23 cellular contexts compared by ENCODE assay signal in the genomic region with DNA sequence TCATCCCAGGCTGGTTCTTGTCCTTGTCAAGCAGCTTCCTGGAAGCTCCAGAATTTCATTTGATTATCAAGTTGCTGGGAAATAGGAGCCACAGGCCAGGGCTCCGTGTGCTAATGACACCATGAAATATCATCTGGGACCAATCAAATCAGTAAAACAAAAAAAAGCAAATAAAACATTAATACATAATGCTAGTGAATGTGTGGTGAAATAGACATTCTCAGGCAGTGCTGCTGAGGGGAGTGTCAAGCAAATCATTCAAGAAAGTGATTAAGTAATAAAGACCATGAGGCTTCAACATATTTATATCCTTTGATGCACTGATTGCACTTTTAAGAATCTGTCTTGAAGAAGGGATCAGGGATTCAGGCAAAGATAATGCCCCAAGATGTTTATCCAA.
DNase-seq lines count a peak whose midpoint lies in the region; ATAC-seq, FAIRE-seq and TF ChIP-seq lines count a peak whose summit lies in the region.
"Had no signal": no experiment of that assay in that cellular context is flagged by ENCODE, and none has a peak within 500 bp of the region (broad histone marks: within the 10 kb centered on the region; RNA-seq: fewer than 3 reads in every experiment).

No MANE protein-coding gene starts in this region.

- RAD21 ChIA-PET in GM12878 (lab: Charles Lee; ENCODE audit: unreplicated experiment), result no interaction called here

- H3K4ac ChIP-seq in H1 (replicated peaks; ENCODE audit: insufficient read length, low read depth, low read length), result no peak overlapping the region

- H2AFZ ChIP-seq in HepG2 (ENCODE audit: low read length), result no peak overlapping the region
- H2AFZ ChIP-seq in GM12878 (ENCODE audit: control insufficient read depth, low read depth, low read length), result no peak overlapping the region
- no peak overlapping the region for H2AFZ ChIP-seq in H1 (ENCODE audit: low read length)

- BruUV-seq in HepG2 (replicated peaks; lab: Mats Ljungman, UMichigan), result no TSS peak
- BruUV-seq in GM12878 (replicated peaks; lab: Mats Ljungman, UMichigan), result no TSS peak

- H3K56ac ChIP-seq in H1 (replicated peaks; ENCODE audit: insufficient read length, low read depth, low read length), result no peak overlapping the region

- CTCF ChIA-PET in HepG2 (lab: Yijun Ruan, JAX; ENCODE audit: low intra/inter-chr PET ratio, low total read pairs) (no interaction called here), HEK293T (lab: Yijun Ruan, JAX) (no interaction called here), GM12878 (lab: Yijun Ruan, JAX) (no interaction called here), H1 (lab: Charles Lee; ENCODE audit: partially characterized antibody) (interaction anchor here (0.6 kb wide), 2 partner anchors 27 to 63 kb away, joined by 3 read pairs; no protein-coding TSS in a partner anchor)

- no peak for TF ChIP-seq EP300 in HepG2 (IDR thresholded peaks at IDR 0.05; ENCODE audit: low read depth in 2 of 2, low read length in 2 of 2)
- TF ChIP-seq EP300 in HepG2 (CRISPR knock-in tag; IDR thresholded peaks at IDR 0.05; ENCODE audit: borderline replicate concordance), result no peak
- TF ChIP-seq EP300 in GM12878 (IDR thresholded peaks at IDR 0.05; ENCODE audit: borderline replicate concordance in 1 of 2, control insufficient read depth in 1 of 2, low read depth in 2 of 2, low read length in 2 of 2), result no peak
- no peak for TF ChIP-seq EP300 in H1 (IDR thresholded peaks at IDR 0.05; ENCODE audit: borderline replicate concordance in 1 of 2, low read depth in 2 of 2, low read length in 2 of 2)

- SMC1A ChIA-PET in GM12878 (lab: Charles Lee; ENCODE audit: uncharacterized antibody, unreplicated experiment), result no interaction called here

- H3K14ac ChIP-seq in H1 (ENCODE audit: insufficient read length), result no peak overlapping the region

- H2BK120ac ChIP-seq in H1 (replicated peaks; ENCODE audit: low read depth, low read length), result no peak overlapping the region

- H3K79me2 ChIP-seq in HepG2 (ENCODE audit: insufficient read depth, low read length) (no peaks in the 10 kb centered on the region), GM12878 (ENCODE audit: control insufficient read depth, insufficient read depth, low read length) (no peaks in the 10 kb centered on the region), H1 (ENCODE audit: control insufficient read depth in 1 of 2, insufficient read depth in 2 of 2, low read length in 2 of 2) (no peaks in the 10 kb centered on the region)

- H2BK20ac ChIP-seq in H1 (ENCODE audit: low read length), result no peak overlapping the region

- H3K18ac ChIP-seq in H1 (ENCODE audit: extremely low read depth, low read length), result no peak overlapping the region

- no peak overlapping the region for H3K23ac ChIP-seq in H1 (ENCODE audit: insufficient read length)

- H2AK5ac ChIP-seq in H1 (ENCODE audit: low read depth, low read length), result no peak overlapping the region

- 6% methylated on average over 1 of the region's 1 CpG for WGBS in HepG2 (ENCODE audit: low lambda C conversion rate)
- WGBS in right lobe of liver (ENCODE audit: insufficient coverage, low coverage, low lambda C conversion rate, missing lambda C conversion rate), result 20% methylated on average over 1 of the region's 1 CpG
- WGBS in GM12878 (ENCODE audit: insufficient coverage, insufficient replicate concordance, low lambda C conversion rate, missing lambda C conversion rate), result 0% methylated on average over 1 of the region's 1 CpG
- WGBS in H1 (ENCODE audit: extremely low coverage in 1 of 2, insufficient coverage in 1 of 2, insufficient read length in 1 of 2, insufficient replicate concordance in 2 of 2, low coverage in 1 of 2, low lambda C conversion rate in 2 of 2, missing lambda C conversion rate in 1 of 2), 2 experiments, result 67% methylated on average over 1 of the region's 1 CpG; no CpG with 5 or more reads in 1 of the 2 experiments
- 30 to 39% methylated on average over 1 of the region's 1 CpG for WGBS in aorta, 2 donors

- intact Hi-C loops in HepG2 (cut with micrococcal nuclease; ENCODE audit: unreplicated experiment) (no loop called here), right lobe of liver (cut with DNase I) (no loop called here), GM12878 (cut with micrococcal nuclease; ENCODE audit: unreplicated experiment) (no loop called here), aorta (cut with DNase I) (no loop called here)

- H3K4me3 ChIP-seq in HepG2 (replicated peaks in 1 of 3; ENCODE audit: insufficient read depth in 1 of 3, low read depth in 2 of 3, low read length in 3 of 3) (no peak overlapping the region), right lobe of liver (no peak overlapping the region), GM12878 (no peak overlapping the region), H1 (ENCODE audit: extremely low read depth in 1 of 4, insufficient read depth in 2 of 4, low read depth in 3 of 4, low read length in 4 of 4) (no peak overlapping the region), aorta (ENCODE audit: low read length in 2 of 2) (no peak overlapping the region), H7 (ENCODE audit: insufficient read depth, low read depth, low read length) (no peak overlapping the region)
- H3K4me3 ChIP-seq: A549; BLaER1 treated with 17β-estradiol and CSF1 and Interleukin-3, amounts not matched to agents 10 nM and 100 nM had no signal

- TF ChIP-seq RAD21 in HepG2 (CRISPR knock-in tag; IDR thresholded peaks at IDR 0.05) (no peak), GM12878 (IDR thresholded peaks at IDR 0.05; ENCODE audit: insufficient read depth, low read depth, low read length) (no peak), H1 (IDR thresholded peaks at IDR 0.05 in 1 of 2, conservative IDR thresholded peaks at IDR 0.05 in 1 of 2; ENCODE audit: low read depth in 2 of 2, low read length in 2 of 2) (no peak)

- TF ChIP-seq POLR2A in HepG2 (IDR thresholded peaks at IDR 0.05; ENCODE audit: insufficient read depth in 1 of 2, low read depth in 2 of 2, low read length in 2 of 2) (no peak), right lobe of liver (IDR thresholded peaks at IDR 0.05) (no peak), GM12878 (IDR thresholded peaks at IDR 0.05; ENCODE audit: low read depth, low read length) (no peak), H1 (IDR thresholded peaks at IDR 0.05; ENCODE audit: control extremely low read depth in 1 of 2, low read depth in 2 of 2, low read length in 2 of 2) (no peak)

- no peak for ATAC-seq in HepG2
- ATAC-seq in right lobe of liver, result no peak
- ATAC-seq in GM12878, result no peak
- ATAC-seq in aorta (ENCODE audit: low FRiP score), result no peak
- no peak for ATAC-seq in GM21447 (IDR thresholded peaks at IDR 0.05; ENCODE audit: unreplicated experiment)
- ATAC-seq: A549; CD8-positive, alpha-beta T cell had no signal

- H4K91ac ChIP-seq in H1 (replicated peaks; ENCODE audit: insufficient read length, low read length), result no peak overlapping the region

- POLR2A ChIA-PET in HepG2 (lab: Yijun Ruan, JAX) (no interaction called here), HEK293T (lab: Yijun Ruan, JAX) (no interaction called here), GM12878 (lab: Charles Lee) (no interaction called here), H1 (lab: Charles Lee; ENCODE audit: partially characterized antibody) (no interaction called here)

- TF ChIP-seq CTCF in HepG2 (CRISPR knock-in tag; IDR thresholded peaks at IDR 0.05) (no peak), right lobe of liver (IDR thresholded peaks at IDR 0.05) (no peak), GM12878 (IDR thresholded peaks at IDR 0.05 in 2 of 3, conservative IDR thresholded peaks at IDR 0.05 in 1 of 3; ENCODE audit: control insufficient read depth in 2 of 3, extremely low read depth in 1 of 3, insufficient read depth in 1 of 3, low read depth in 3 of 3, low read length in 3 of 3) (no peak), H1 (IDR thresholded peaks at IDR 0.05; ENCODE audit: control extremely low read depth in 1 of 3, insufficient read depth in 1 of 3, low read depth in 1 of 3, low read length in 3 of 3) (no peak)

- H3K27me3 ChIP-seq in HepG2 (ENCODE audit: control insufficient read depth in 1 of 2, insufficient read depth in 2 of 2, low read length in 2 of 2) (no peaks in the 10 kb centered on the region), right lobe of liver (no peaks in the 10 kb centered on the region), GM12878 (replicated peaks in 1 of 2; ENCODE audit: control insufficient read depth in 2 of 2, insufficient read depth in 2 of 2, low read length in 1 of 2) (no peaks in the 10 kb centered on the region; a peak in 2 of 4 replicates), H1 (replicated peaks in 1 of 4; ENCODE audit: control insufficient read depth in 3 of 4, extremely low read depth in 1 of 4, insufficient read depth in 3 of 4, low read length in 3 of 4) (no peaks in the 10 kb centered on the region), aorta (ENCODE audit: control insufficient read depth in 1 of 2, insufficient read depth in 2 of 2, low read length in 1 of 2) (no peaks in the 10 kb centered on the region), H7 (ENCODE audit: control insufficient read depth, insufficient read depth, low read length) (no peaks in the 10 kb centered on the region)
- H3K27me3 ChIP-seq: BLaER1 treated with 17β-estradiol and CSF1 and Interleukin-3, amounts not matched to agents 10 nM and 100 nM had no signal

- H3K4me2 ChIP-seq in HepG2 (ENCODE audit: low read depth, low read length) (no peak overlapping the region), GM12878 (ENCODE audit: control insufficient read depth, insufficient read depth) (no peak overlapping the region), H1 (ENCODE audit: insufficient read depth in 1 of 2, low read depth in 2 of 2, low read length in 2 of 2) (no peak overlapping the region)
- H3K4me2 ChIP-seq: A549; BLaER1 treated with 17β-estradiol and CSF1 and Interleukin-3, amounts not matched to agents 10 nM and 100 nM had no signal

- DNase-seq in HepG2 (ENCODE audit: low spot score), result no peak
- no peak for DNase-seq in right lobe of liver
- no peak for DNase-seq in HEK293T (ENCODE audit: extremely low spot score)
- no peak for DNase-seq in GM12878 (ENCODE audit: low read depth, low spot score)
- DNase-seq in H1 (ENCODE audit: low read depth in 1 of 2, low spot score in 2 of 2), result no peak
- no peak for DNase-seq in aorta
- no peak for DNase-seq in H7
- DNase-seq: AML-193; Caco-2; Calu3; CD4-positive, alpha-beta T cell; CD8-positive, alpha-beta T cell; DMS79 treated with DMSO at 0.1 percent for 48 hours; GF-D8 had no signal

- no peaks in the 10 kb centered on the region for H4K20me1 ChIP-seq in HepG2 (ENCODE audit: insufficient read depth, low read length)
- H4K20me1 ChIP-seq in GM12878 (ENCODE audit: control insufficient read depth, insufficient read depth), result no peaks in the 10 kb centered on the region
- H4K20me1 ChIP-seq in H1 (replicated peaks in 1 of 2; ENCODE audit: control insufficient read depth in 1 of 2, insufficient read depth in 2 of 2, low read length in 2 of 2), result no peaks in the 10 kb centered on the region

- H4K8ac ChIP-seq in H1 (ENCODE audit: extremely low read depth, insufficient read depth, low read length), result no peak overlapping the region

- H3K23me2 ChIP-seq in H1 (ENCODE audit: low read depth, low read length), result no peaks in the 10 kb centered on the region; the same call in 1 of the 2 replicates

- H3K4me1 ChIP-seq in HepG2 (ENCODE audit: insufficient read depth, low read length) (no peaks in the 10 kb centered on the region), right lobe of liver (no peaks in the 10 kb centered on the region), GM12878 (ENCODE audit: control insufficient read depth, insufficient read depth, low read length) (no peaks in the 10 kb centered on the region), H1 (replicated peaks in 1 of 4; ENCODE audit: control insufficient read depth in 3 of 4, insufficient read depth in 4 of 4, low read length in 3 of 4) (peaks cover 3 to 15% (median 8%) of the 10 kb centered on the region in 4 experiments; a peak in 5 of 7 replicates), aorta (ENCODE audit: control insufficient read depth in 1 of 2, insufficient read depth in 2 of 2, low read length in 2 of 2) (no peaks in the 10 kb centered on the region)
- H3K4me1 ChIP-seq: BLaER1 treated with 17β-estradiol and CSF1 and Interleukin-3, amounts not matched to agents 10 nM and 100 nM; Caco-2 had no signal

- in situ Hi-C loops in HepG2 (cut with HindIII; ENCODE audit: extremely low pct_ligation_motif_present, low pct_unique_long_range_greater_than_20kb) (no loop called here), GM12878 (cut with MboI) (no loop called here)

- no peaks in the 10 kb centered on the region for H3K79me1 ChIP-seq in H1 (ENCODE audit: low read depth, low read length)

- no peak overlapping the region for H2BK12ac ChIP-seq in H1 (ENCODE audit: low read depth, low read length)

- no peak overlapping the region for H2BK5ac ChIP-seq in H1 (ENCODE audit: low read depth, low read length)

- FAIRE-seq in HepG2 (lab: Jason Lieb, UNC), result no peak
- FAIRE-seq in GM12878 (lab: Jason Lieb, UNC), result no peak
- FAIRE-seq in H1 (lab: Jason Lieb, UNC), result no peak
- FAIRE-seq: A549, D721Med, G401.6, GM12891, GM19239 had no signal

- no peak overlapping the region for H3K9ac ChIP-seq in HepG2 (ENCODE audit: insufficient read depth, low read depth, low read length)
- no peak overlapping the region for H3K9ac ChIP-seq in GM12878 (ENCODE audit: control insufficient read depth, insufficient read depth, low read length)
- H3K9ac ChIP-seq in H1 (replicated peaks in 1 of 4; ENCODE audit: extremely low read depth in 1 of 4, low read depth in 3 of 4, low read length in 3 of 4), result no peak overlapping the region
- H3K9ac ChIP-seq: BLaER1 treated with 17β-estradiol and CSF1 and Interleukin-3, amounts not matched to agents 10 nM and 100 nM had no signal

- H3K9me3 ChIP-seq in HepG2 (ENCODE audit: low read length), result no peaks in the 10 kb centered on the region
- H3K9me3 ChIP-seq in right lobe of liver, result no peaks in the 10 kb centered on the region
- H3K9me3 ChIP-seq in GM12878 (replicated peaks; ENCODE audit: control insufficient read depth, insufficient read depth, low read length), result no peaks in the 10 kb centered on the region
- H3K9me3 ChIP-seq in H1 (ENCODE audit: insufficient read depth in 2 of 2, low read depth in 1 of 2, low read length in 1 of 2), result no peaks in the 10 kb centered on the region
- no peaks in the 10 kb centered on the region for H3K9me3 ChIP-seq in aorta (ENCODE audit: control insufficient read depth, low read length)
- H3K9me3 ChIP-seq: A549; BLaER1 treated with 17β-estradiol and CSF1 and Interleukin-3, amounts not matched to agents 10 nM and 100 nM; Caco-2 had no signal

- H2BK15ac ChIP-seq in H1 (ENCODE audit: low read length), result no peak overlapping the region

- H3K36me3 ChIP-seq in HepG2 (replicated peaks in 1 of 2; ENCODE audit: control insufficient read depth in 1 of 2, insufficient read depth in 2 of 2, low read length in 2 of 2), result no peaks in the 10 kb centered on the region
- no peaks in the 10 kb centered on the region for H3K36me3 ChIP-seq in right lobe of liver
- H3K36me3 ChIP-seq in GM12878 (ENCODE audit: control insufficient read depth in 2 of 2, insufficient read depth in 2 of 2, low read length in 1 of 2), result no peaks in the 10 kb centered on the region
- H3K36me3 ChIP-seq in H1 (ENCODE audit: control insufficient read depth in 2 of 4, insufficient read depth in 4 of 4, low read length in 3 of 4), result no peaks in the 10 kb centered on the region
- H3K36me3 ChIP-seq in aorta (ENCODE audit: control insufficient read depth in 1 of 2, insufficient read depth in 2 of 2, low read length in 1 of 2), result no peaks in the 10 kb centered on the region
- H3K36me3 ChIP-seq in H7 (replicated peaks; ENCODE audit: control insufficient read depth, insufficient read depth, low read length), result no peaks in the 10 kb centered on the region
- H3K36me3 ChIP-seq: BLaER1 treated with 17β-estradiol and CSF1 and Interleukin-3, amounts not matched to agents 10 nM and 100 nM had no signal

- H3K27ac ChIP-seq in HepG2 (ENCODE audit: extremely low read length, insufficient read depth, low read length), result no peak overlapping the region
- no peak overlapping the region for H3K27ac ChIP-seq in right lobe of liver
- no peak overlapping the region for H3K27ac ChIP-seq in GM12878 (ENCODE audit: control insufficient read depth, insufficient read depth)
- no peak overlapping the region for H3K27ac ChIP-seq in H1 (ENCODE audit: low read depth, low read length)
- H3K27ac ChIP-seq in aorta (ENCODE audit: low read depth in 1 of 2, low read length in 2 of 2), result no peak overlapping the region
- H3K27ac ChIP-seq: 22Rv1; A549; BLaER1 treated with 17β-estradiol and CSF1 and Interleukin-3, amounts not matched to agents 10 nM and 100 nM; C4-2B had no signal

- H4K5ac ChIP-seq in H1 (ENCODE audit: insufficient read length, low read depth, low read length), result no peak overlapping the region
